ENCODE assay signal across 18 cellular contexts in the genomic region with DNA sequence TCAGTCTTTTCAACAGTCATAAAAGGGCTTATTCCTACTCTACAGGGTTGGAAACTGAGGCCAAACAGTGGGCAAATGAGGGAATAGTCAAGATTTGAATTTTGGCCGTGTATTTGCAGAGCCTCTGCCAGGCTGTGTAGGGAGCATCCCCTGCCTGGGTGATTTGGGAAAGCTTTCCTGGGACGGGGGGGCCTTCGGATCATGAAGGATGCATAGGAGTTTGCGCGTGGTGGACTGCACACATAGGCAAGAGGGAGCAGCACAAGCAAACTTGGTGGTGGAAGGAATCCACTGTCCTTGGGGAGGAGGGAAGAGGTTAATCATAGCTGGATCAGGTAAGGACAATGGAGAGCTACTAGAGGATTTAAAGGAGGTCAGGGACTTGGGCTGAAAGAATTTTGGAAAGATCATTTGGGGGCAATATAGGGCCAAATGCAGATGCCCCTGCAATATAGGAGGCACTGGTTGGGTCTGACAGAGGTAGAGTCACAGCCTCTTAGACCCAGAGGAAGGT. TPM values are rescaled to one million over a fixed set of nuclear protein-coding genes. Genes with fewer than 3 reads are reported as not detected.
DNase-seq lines count a peak whose midpoint lies in the region; ATAC-seq and TF ChIP-seq lines count a peak whose summit lies in the region.
"Had no signal": no experiment of that assay in that cellular context is flagged by ENCODE, and none has a peak within 500 bp of the region (broad histone marks: within the 10 kb centered on the region; RNA-seq: fewer than 3 reads in every experiment).

No MANE protein-coding gene starts in this region.

- no peaks in the 10 kb centered on the region for H3K36me3 ChIP-seq in trophoblast cell (ENCODE audit: control insufficient read depth in 1 of 2, insufficient read depth in 2 of 2, low read length in 2 of 2)
- H3K36me3 ChIP-seq: gastrocnemius medialis, stomach had no signal

- H2BK5ac ChIP-seq in trophoblast cell (ENCODE audit: low read depth, low read length, poor library complexity), result no peak overlapping the region

- H4K12ac ChIP-seq in trophoblast cell (ENCODE audit: low read depth, low read length), result no peak overlapping the region

- TF ChIP-seq POLR2A in NB4 (IDR thresholded peaks at IDR 0.05; ENCODE audit: extremely low read depth, insufficient read length), result no peak

- DNase-seq in activated T-cell treated with anti-CD3 and anti-CD28 coated beads, Interleukin-2, amount 50 U/mL, for 4 hours, result no peak
- no peak for DNase-seq in activated T-cell treated with anti-CD3 and anti-CD28 coated beads for 4 hours
- no peak for DNase-seq in NB4 (ENCODE audit: low read depth)
- no peak for DNase-seq in trophoblast cell
- no peak for DNase-seq in CD14-positive monocyte (ENCODE audit: low spot score)
- DNase-seq: activated CD4-positive, alpha-beta T cell treated with anti-CD3 and anti-CD28 coated beads for 36 hours; Calu3; gastrocnemius medialis; NCI-H1694; NCI-H446; SHP77 treated with DMSO at 0.1 percent for 48 hours; stomach had no signal

- TF ChIP-seq CTCF in NB4 (IDR thresholded peaks at IDR 0.05; ENCODE audit: low read depth, low read length) (no peak), brain (conservative IDR thresholded peaks at IDR 0.05) (no peak), CD14-positive monocyte (IDR thresholded peaks at IDR 0.05) (no peak)

- H3K23ac ChIP-seq in trophoblast cell (ENCODE audit: low read length), result no peak overlapping the region

- no peak overlapping the region for H2BK120ac ChIP-seq in trophoblast cell (ENCODE audit: insufficient read depth, low read length, poor library complexity)

- H4K91ac ChIP-seq in trophoblast cell (ENCODE audit: low read depth, low read length), result no peak overlapping the region

- no peak overlapping the region for H2BK12ac ChIP-seq in trophoblast cell (ENCODE audit: low read length)

- H3K4me3 Mint-ChIP-seq in activated T-cell treated with anti-CD3 and anti-CD28 coated beads, Interleukin-2, amount 50 U/mL, for 4 hours, result peak overlapping the region; percentile 37
- H3K4me3 Mint-ChIP-seq in brain, result peak overlapping the region; percentile 53 to 90 (median 86)
- H3K4me3 Mint-ChIP-seq in CD14-positive monocyte, result no peak overlapping the region

- no peak overlapping the region for H3K27ac ChIP-seq in trophoblast cell (ENCODE audit: low read depth, low read length)
- H3K27ac ChIP-seq: coronary artery, gastrocnemius medialis, stomach had no signal

- no peak overlapping the region for H4K8ac ChIP-seq in trophoblast cell (ENCODE audit: low read depth, low read length)

- no peak overlapping the region for H2AK5ac ChIP-seq in trophoblast cell (ENCODE audit: low read length)

- H3K9me3 ChIP-seq in trophoblast cell (ENCODE audit: insufficient read depth, low read depth, low read length), result peaks cover 3% of the 10 kb centered on the region
- H3K9me3 ChIP-seq: gastrocnemius medialis, stomach had no signal

- peaks cover 11% of the 10 kb centered on the region for H3K36me3 Mint-ChIP-seq in activated T-cell treated with anti-CD3 and anti-CD28 coated beads, Interleukin-2, amount 50 U/mL, for 4 hours (ENCODE audit: insufficient read depth)
- H3K36me3 Mint-ChIP-seq in brain (peaks cover 16% of the 10 kb centered on the region), CD14-positive monocyte (peaks cover 11 to 14% of the 10 kb centered on the region in 2 donors)

- no peak overlapping the region for H3K9ac ChIP-seq in trophoblast cell (ENCODE audit: low read length)

- no peak overlapping the region for H3K14ac ChIP-seq in trophoblast cell (ENCODE audit: low read length)

- peak overlapping the region; percentile 14 for H3K4me3 ChIP-seq in NB4 (ENCODE audit: low read depth, low read length)
- H3K4me3 ChIP-seq in trophoblast cell (ENCODE audit: low read depth, low read length), result no peak overlapping the region
- H3K4me3 ChIP-seq: coronary artery, stomach had no signal

- no peak for ATAC-seq in activated T-cell treated with anti-CD3 and anti-CD28 coated beads, Interleukin-2, amount 50 U/mL, for 4 hours
- ATAC-seq in GM18858 (IDR thresholded peaks at IDR 0.05; ENCODE audit: unreplicated experiment) (no peak), HG03159 (IDR thresholded peaks at IDR 0.05; ENCODE audit: unreplicated experiment) (no peak)
- ATAC-seq: activated CD4-positive, alpha-beta T cell treated with anti-CD3 and anti-CD28 coated beads for 36 hours; gastrocnemius medialis had no signal

- peaks cover 3% of the 10 kb centered on the region for H3K79me2 ChIP-seq in trophoblast cell (ENCODE audit: control insufficient read depth, insufficient read depth, low read length, poor library complexity)

- H3K4me1 ChIP-seq in trophoblast cell (ENCODE audit: control insufficient read depth in 1 of 2, insufficient read depth in 2 of 2, low read length in 2 of 2), result peaks cover 10 to 13% of the 10 kb centered on the region in 2 experiments

- no peaks in the 10 kb centered on the region for H3K9me3 Mint-ChIP-seq in activated T-cell treated with anti-CD3 and anti-CD28 coated beads, Interleukin-2, amount 50 U/mL, for 4 hours
- peaks cover 0 to 2% (median 0%) of the 10 kb centered on the region in 5 experiments for H3K9me3 Mint-ChIP-seq in brain
- H3K9me3 Mint-ChIP-seq in CD14-positive monocyte, result peaks cover 0 to 3% (median 0%) of the 10 kb centered on the region in 7 donors

- H3K27me3 ChIP-seq in trophoblast cell (ENCODE audit: insufficient read depth, low read length), result peaks cover 12% of the 10 kb centered on the region
- H3K27me3 ChIP-seq: gastrocnemius medialis had no signal

- peaks cover 59% of the 10 kb centered on the region for H3K4me1 Mint-ChIP-seq in activated T-cell treated with anti-CD3 and anti-CD28 coated beads, Interleukin-2, amount 50 U/mL, for 4 hours (ENCODE audit: low read depth)
- H3K4me1 Mint-ChIP-seq in brain, result peaks cover 70% of the 10 kb centered on the region
- peaks cover 56% of the 10 kb centered on the region for H3K4me1 Mint-ChIP-seq in CD14-positive monocyte

- H3K79me1 ChIP-seq in trophoblast cell (ENCODE audit: low read length), result peaks cover 7% of the 10 kb centered on the region

- peak overlapping the region; percentile 29 for H3K4ac ChIP-seq in trophoblast cell (ENCODE audit: low read depth, low read length)

- intact Hi-C loops in CD14-positive monocyte (cut with micrococcal nuclease), result loop anchor here (10.0 kb wide), 2 partner anchors 109 to 119 kb away; no protein-coding TSS in a partner anchor

- H3K4me2 ChIP-seq in trophoblast cell (ENCODE audit: low read length), result no peak overlapping the region

- WGBS in trophoblast cell (ENCODE audit: extremely low coverage, insufficient coverage, insufficient read length), result no CpG with 5 or more reads among the region's 5 CpGs

- H3K18ac ChIP-seq in trophoblast cell (ENCODE audit: low read length), result no peak overlapping the region

- no peaks in the 10 kb centered on the region for H3K27me3 Mint-ChIP-seq in activated T-cell treated with anti-CD3 and anti-CD28 coated beads, Interleukin-2, amount 50 U/mL, for 4 hours (ENCODE audit: low read depth)
- H3K27me3 Mint-ChIP-seq in brain, result peaks cover 8% of the 10 kb centered on the region
- H3K27me3 Mint-ChIP-seq in CD14-positive monocyte (ENCODE audit: low read depth in 3 of 3), result peaks cover 6 to 15% (median 9%) of the 10 kb centered on the region in 3 donors
- H3K27me3 Mint-ChIP-seq: activated CD4-positive, alpha-beta T cell treated with anti-CD3 and anti-CD28 coated beads for 36 hours had no signal

- H3K27ac Mint-ChIP-seq in brain (peak overlapping the region in 4 of 5 experiments; percentile 11 to 37 (median 24)), CD14-positive monocyte (peak overlapping the region in 1 of 7 donors; percentile 69)

- no peak overlapping the region for H2AFZ ChIP-seq in trophoblast cell (ENCODE audit: insufficient read depth, low read length, poor library complexity)

RNA-seq across cellular contexts. Expression of a gene that starts 2.5 kb away (rescaled TPM):
- 10 to 100 TPM; 28.2 to 34.5 (median 32.3) TPM for total RNA-seq in activated T-cell treated with anti-CD3 and anti-CD28 coated beads, Interleukin-2, amount 50 U/mL, for 4 hours
- polyA plus RNA-seq in brain (ENCODE audit: insufficient read depth, low read depth, low replicate concordance) (101 TPM), CD14-positive monocyte (10 to 100 TPM; 13.0 to 13.1 TPM)
- polyA plus RNA-seq in trophoblast cell (2013), result 62.0 and 68.3 TPM in 2 replicates

RNA-seq across cellular contexts. Expression of a gene that starts 35.2 kb away (rescaled TPM):
- 10 to 100 TPM; 39.9 to 42.4 (median 41.6) TPM for total RNA-seq in activated T-cell treated with anti-CD3 and anti-CD28 coated beads, Interleukin-2, amount 50 U/mL, for 4 hours
- polyA plus RNA-seq in brain (ENCODE audit: insufficient read depth, low read depth, low replicate concordance), result 38.4 TPM
- 18.4 and 19.2 TPM in 2 replicates for polyA plus RNA-seq in trophoblast cell (2013)
- 10 to 100 TPM; 33.3 to 34.5 TPM for polyA plus RNA-seq in CD14-positive monocyte

RNA-seq across cellular contexts. Expression of a gene that starts 35.3 kb away (rescaled TPM):
- total RNA-seq in activated T-cell treated with anti-CD3 and anti-CD28 coated beads, Interleukin-2, amount 50 U/mL, for 4 hours, result 10 to 100 TPM; 12.1 to 16.8 (median 12.9) TPM
- polyA plus RNA-seq in brain (ENCODE audit: insufficient read depth, low read depth, low replicate concordance) (34.9 TPM), CD14-positive monocyte (10 to 100 TPM in 1 of 2 donors, 1 to 10 TPM in 1; 9.1 to 10.2 TPM)
- 31.4 and 32.3 TPM in 2 replicates for polyA plus RNA-seq in trophoblast cell (2013)

RNA-seq across cellular contexts. Expression of a gene that starts 59.6 kb away (rescaled TPM):
- total RNA-seq in activated T-cell treated with anti-CD3 and anti-CD28 coated beads, Interleukin-2, amount 50 U/mL, for 4 hours, result not detected
- polyA plus RNA-seq in brain (ENCODE audit: insufficient read depth, low read depth, low replicate concordance), result not detected
- 0.01 TPM in 1 of 2 replicates, not detected in the other for polyA plus RNA-seq in trophoblast cell (2013)
- polyA plus RNA-seq in CD14-positive monocyte, result not detected
- total RNA-seq: activated CD4-positive, alpha-beta T cell treated with anti-CD3 and anti-CD28 coated beads for 36 hours; Calu3; gastrocnemius medialis; HT-29; liver had no signal
- polyA plus RNA-seq: liver, stomach had no signal

Comparison
In these comparisons a context has a peak if more than half of its experiments do, and no peak if none do; other contexts are left out.
1. H3K4me3 Mint-ChIP-seq: peak in activated T-cell treated with anti-CD3 and anti-CD28 coated beads, Interleukin-2, amount 50 U/mL, for 4 hours (single experiment) and brain (5 of 5); none in CD14-positive monocyte (0 of 2).